In the genomic region with DNA sequence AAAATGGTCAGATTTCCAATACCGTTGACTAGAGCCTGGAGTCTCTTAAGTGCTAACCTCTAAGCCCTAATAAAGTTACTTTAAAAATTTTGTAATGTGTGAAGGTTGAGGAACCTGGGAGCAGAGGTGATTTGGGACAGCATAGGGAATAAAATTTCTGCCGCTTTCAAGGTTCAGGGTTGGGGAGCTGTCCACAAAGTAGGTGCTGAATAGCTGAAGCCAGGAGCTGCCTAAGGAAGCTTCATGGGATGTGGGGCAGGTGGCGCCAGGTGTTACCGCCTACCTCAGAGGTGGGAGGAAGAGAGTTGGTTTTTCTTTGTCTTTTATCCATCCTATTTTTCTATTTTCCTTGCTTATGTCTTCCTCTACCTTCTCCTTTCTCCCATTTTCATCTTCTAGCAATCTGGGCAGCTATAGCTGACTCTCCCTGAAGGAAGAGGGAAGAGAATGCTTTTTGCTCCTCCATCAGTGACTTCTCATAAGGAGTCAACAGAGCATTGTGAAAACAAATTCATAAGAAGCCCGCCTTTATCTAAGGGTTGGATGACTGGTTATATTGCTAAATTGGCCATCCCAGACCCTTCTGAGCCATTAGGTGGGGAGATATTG, we compare ENCODE assay signal across 11 cellular contexts.
DNase-seq lines count a peak whose midpoint lies in the region; ATAC-seq and TF ChIP-seq lines count a peak whose summit lies in the region.
"Had no signal": no experiment of that assay in that cellular context is flagged by ENCODE, and none has a peak within 500 bp of the region (broad histone marks: within the 10 kb centered on the region; RNA-seq: fewer than 3 reads in every experiment).

No MANE protein-coding gene starts in this region.

- ATAC-seq in CD4-positive, alpha-beta T cell (ENCODE audit: poor library complexity) = no peak

- no peaks in the 10 kb centered on the region for H3K9me3 Mint-ChIP-seq in CD4-positive, alpha-beta T cell
- H3K9me3 Mint-ChIP-seq: T-helper 1 cell treated with Interleukin-12 subunit alpha and Interleukin-12 subunit beta and Interleukin-4 antibody, amounts not matched to agents 30 μg/mL and 1 μg/mL, for 36 hours had no signal

- no peak for TF ChIP-seq POLR2A in esophagus squamous epithelium (IDR thresholded peaks at IDR 0.05)

- H3K4me1 ChIP-seq in esophagus squamous epithelium = no peaks in the 10 kb centered on the region
- H3K4me1 ChIP-seq: upper lobe of left lung had no signal

- H3K27me3 Mint-ChIP-seq in CD4-positive, alpha-beta T cell = peaks cover 57% of the 10 kb centered on the region

- TF ChIP-seq EP300 in Ishikawa (IDR thresholded peaks at IDR 0.05; ENCODE audit: borderline replicate concordance) = no peak

- no peaks in the 10 kb centered on the region for H3K36me3 ChIP-seq in esophagus squamous epithelium
- H3K36me3 ChIP-seq: upper lobe of left lung had no signal

- H3K9me3 ChIP-seq in esophagus squamous epithelium = no peaks in the 10 kb centered on the region
- H3K9me3 ChIP-seq in CD4-positive, alpha-beta T cell (ENCODE audit: control insufficient read depth, low read length) = no peaks in the 10 kb centered on the region
- H3K9me3 ChIP-seq: upper lobe of left lung had no signal

- H3K4me3 Mint-ChIP-seq in CD4-positive, alpha-beta T cell = no peak overlapping the region
- H3K4me3 Mint-ChIP-seq: T-helper 1 cell treated with Interleukin-12 subunit alpha and Interleukin-12 subunit beta and Interleukin-4 antibody, amounts not matched to agents 30 μg/mL and 1 μg/mL, for 36 hours had no signal

- H3K36me3 Mint-ChIP-seq in CD4-positive, alpha-beta T cell (ENCODE audit: low read depth) = no peaks in the 10 kb centered on the region

- peak; percentile 38 for DNase-seq in Daoy (ENCODE audit: low read depth)
- peak; percentile 31 for DNase-seq in amniotic epithelial cell (ENCODE audit: low read depth)
- DNase-seq in left kidney (ENCODE audit: low read depth, low spot score) = peak; percentile 90
- no peak for DNase-seq in esophagus squamous epithelium (lab: John Stamatoyannopoulos, UW)
- no peak for DNase-seq in NCI-H2081 (lab: John Stamatoyannopoulos, UW)
- DNase-seq in SKM-1 treated with dmso at 0.1 percent for 144 hours (lab: John Stamatoyannopoulos, UW; ENCODE audit: unreplicated experiment) = no peak
- no peak for DNase-seq in CD4-positive, alpha-beta T cell
- DNase-seq: amygdala, upper lobe of left lung had no signal

- CTCF ChIA-PET in CD4-positive, alpha-beta T cell (lab: Charles Lee) = no interaction called here

- no peak for TF ChIP-seq CTCF in esophagus squamous epithelium (IDR thresholded peaks at IDR 0.05)
- TF ChIP-seq CTCF in CD4-positive, alpha-beta T cell (IDR thresholded peaks at IDR 0.05) = no peak

- intact Hi-C loops in esophagus squamous epithelium (cut with DNase I) = no loop called here
- intact Hi-C loops in CD4-positive, alpha-beta T cell (cut with DNase I, micrococcal nuclease) = no loop called here

- H3K4me1 Mint-ChIP-seq in CD4-positive, alpha-beta T cell (ENCODE audit: low read depth) = no peaks in the 10 kb centered on the region

- TF ChIP-seq RAD21 in Ishikawa (IDR thresholded peaks at IDR 0.05; ENCODE audit: low read depth) = no peak

- no peak overlapping the region for H3K4me3 ChIP-seq in esophagus squamous epithelium
- H3K4me3 ChIP-seq: upper lobe of left lung had no signal

- POLR2A ChIA-PET in CD4-positive, alpha-beta T cell (lab: Charles Lee) = no interaction called here

- H3K27ac Mint-ChIP-seq in CD4-positive, alpha-beta T cell = no peak overlapping the region
- H3K27ac Mint-ChIP-seq: T-helper 1 cell treated with Interleukin-12 subunit alpha and Interleukin-12 subunit beta and Interleukin-4 antibody, amounts not matched to agents 30 μg/mL and 1 μg/mL, for 36 hours had no signal

- H3K27me3 ChIP-seq in esophagus squamous epithelium = peaks cover 0 to 18% (median 0%) of the 10 kb centered on the region in 4 donors
- peaks cover 11% of the 10 kb centered on the region for H3K27me3 ChIP-seq in CD4-positive, alpha-beta T cell (ENCODE audit: control insufficient read depth, insufficient read depth, low read length)
- H3K27me3 ChIP-seq: upper lobe of left lung had no signal

- 14 to 19% methylated on average over 5 of the region's 5 CpGs for WGBS in esophagus squamous epithelium, 2 donors

- H3K27ac ChIP-seq in esophagus squamous epithelium = no peak overlapping the region
- H3K27ac ChIP-seq in CD4-positive, alpha-beta T cell (ENCODE audit: low read depth, low read length) = no peak overlapping the region
- H3K27ac ChIP-seq: upper lobe of left lung had no signal

TF ChIP-seq in Ishikawa, 13 proteins besides CTCF, POLR2A, EP300 and RAD21:
- TF ChIP-seq NFIC (IDR thresholded peaks at IDR 0.05) = no peak
- TF ChIP-seq, protein P1, sequence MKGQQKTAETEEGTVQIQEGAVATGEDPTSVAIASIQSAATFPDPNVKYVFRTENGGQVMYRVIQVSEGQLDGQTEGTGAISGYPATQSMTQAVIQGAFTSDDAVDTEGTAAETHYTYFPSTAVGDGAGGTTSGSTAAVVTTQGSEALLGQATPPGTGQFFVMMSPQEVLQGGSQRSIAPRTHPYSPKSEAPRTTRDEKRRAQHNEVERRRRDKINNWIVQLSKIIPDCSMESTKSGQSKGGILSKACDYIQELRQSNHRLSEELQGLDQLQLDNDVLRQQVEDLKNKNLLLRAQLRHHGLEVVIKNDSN (IDR thresholded peaks at IDR 0.05) = no peak
- TF ChIP-seq, protein P2, sequence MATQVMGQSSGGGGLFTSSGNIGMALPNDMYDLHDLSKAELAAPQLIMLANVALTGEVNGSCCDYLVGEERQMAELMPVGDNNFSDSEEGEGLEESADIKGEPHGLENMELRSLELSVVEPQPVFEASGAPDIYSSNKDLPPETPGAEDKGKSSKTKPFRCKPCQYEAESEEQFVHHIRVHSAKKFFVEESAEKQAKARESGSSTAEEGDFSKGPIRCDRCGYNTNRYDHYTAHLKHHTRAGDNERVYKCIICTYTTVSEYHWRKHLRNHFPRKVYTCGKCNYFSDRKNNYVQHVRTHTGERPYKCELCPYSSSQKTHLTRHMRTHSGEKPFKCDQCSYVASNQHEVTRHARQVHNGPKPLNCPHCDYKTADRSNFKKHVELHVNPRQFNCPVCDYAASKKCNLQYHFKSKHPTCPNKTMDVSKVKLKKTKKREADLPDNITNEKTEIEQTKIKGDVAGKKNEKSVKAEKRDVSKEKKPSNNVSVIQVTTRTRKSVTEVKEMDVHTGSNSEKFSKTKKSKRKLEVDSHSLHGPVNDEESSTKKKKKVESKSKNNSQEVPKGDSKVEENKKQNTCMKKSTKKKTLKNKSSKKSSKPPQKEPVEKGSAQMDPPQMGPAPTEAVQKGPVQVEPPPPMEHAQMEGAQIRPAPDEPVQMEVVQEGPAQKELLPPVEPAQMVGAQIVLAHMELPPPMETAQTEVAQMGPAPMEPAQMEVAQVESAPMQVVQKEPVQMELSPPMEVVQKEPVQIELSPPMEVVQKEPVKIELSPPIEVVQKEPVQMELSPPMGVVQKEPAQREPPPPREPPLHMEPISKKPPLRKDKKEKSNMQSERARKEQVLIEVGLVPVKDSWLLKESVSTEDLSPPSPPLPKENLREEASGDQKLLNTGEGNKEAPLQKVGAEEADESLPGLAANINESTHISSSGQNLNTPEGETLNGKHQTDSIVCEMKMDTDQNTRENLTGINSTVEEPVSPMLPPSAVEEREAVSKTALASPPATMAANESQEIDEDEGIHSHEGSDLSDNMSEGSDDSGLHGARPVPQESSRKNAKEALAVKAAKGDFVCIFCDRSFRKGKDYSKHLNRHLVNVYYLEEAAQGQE (IDR thresholded peaks at IDR 0.05; ENCODE audit: low read depth) = peak; percentile 93

Comparison
In these comparisons a context has a peak if more than half of its experiments do, and no peak if none do; other contexts are left out.
1. DNase-seq: peak in Daoy (single experiment), amniotic epithelial cell (single experiment) and left kidney (single experiment); none in esophagus squamous epithelium (single experiment), NCI-H2081 (0 of 2), SKM-1 treated with dmso at 0.1 percent for 144 hours (single experiment) and CD4-positive, alpha-beta T cell (0 of 10).